15 cellular contexts compared by ENCODE assay signal in genomic region chr1:178096421-178096820, GRCh38. TPM values are rescaled to one million over a fixed set of nuclear protein-coding genes. Genes with fewer than 3 reads are reported as not detected.
A peak's percentile ranks its signal among the peaks of the same experiment; 100 is the strongest.
DNase-seq lines count a peak whose midpoint lies in the region; TF ChIP-seq lines count a peak whose summit lies in the region.
"Had no signal": no experiment of that assay in that cellular context is flagged by ENCODE, and none has a peak within 500 bp of the region (broad histone marks: within the 10 kb centered on the region; RNA-seq: fewer than 3 reads in every experiment).

No MANE protein-coding gene starts in this region.

- H3K4me3 Mint-ChIP-seq in MCF 10A (ENCODE audit: unreplicated experiment) = peak overlapping the region; percentile 82
- H3K4me3 Mint-ChIP-seq: activated B cell treated with CpG ODN at 0.5 μM for 24 hours had no signal

- H3K27me3 ChIP-seq in HUES6 (ENCODE audit: control insufficient read depth, insufficient read depth, low read length) (no peaks in the 10 kb centered on the region), iPS-20b (ENCODE audit: insufficient read depth, low read length) (no peaks in the 10 kb centered on the region; the same call in 1 of the 2 replicates), skeletal muscle tissue (ENCODE audit: control insufficient read depth in 3 of 3, insufficient read depth in 3 of 3, low read length in 3 of 3) (no peaks in the 10 kb centered on the region), sigmoid colon (no peaks in the 10 kb centered on the region)
- H3K27me3 ChIP-seq: tibial nerve had no signal

- CTCF ChIA-PET in MCF 10A (lab: Yijun Ruan, JAX) (interaction anchor here (0.6 to 3.7 kb wide), 11 partner anchors 10 to 1570 kb away, joined by 3 to 16 read pairs (median 4); no protein-coding TSS in a partner anchor), RWPE1 (lab: Yijun Ruan, JAX) (interaction anchor here (0.6 kb wide), 1 partner anchor 728 kb away, joined by 3 read pairs; no protein-coding TSS in a partner anchor)

- no peaks in the 10 kb centered on the region for H3K9me3 Mint-ChIP-seq in MCF 10A (ENCODE audit: unreplicated experiment)

- H3K27ac Mint-ChIP-seq in MCF 10A (ENCODE audit: low read depth, unreplicated experiment) = peak overlapping the region; percentile 96
- H3K27ac Mint-ChIP-seq: activated B cell treated with CpG ODN at 0.5 μM for 24 hours had no signal

- no peaks in the 10 kb centered on the region for H3K27me3 Mint-ChIP-seq in MCF 10A (ENCODE audit: insufficient read depth, unreplicated experiment)

- WGBS in sigmoid colon, 2 donors = 63 to 66% methylated on average over 3 of the region's 3 CpGs

- peaks cover 47% of the 10 kb centered on the region for H3K4me1 ChIP-seq in HUES6 (ENCODE audit: control insufficient read depth, insufficient read depth, low read length)
- peaks cover 35% of the 10 kb centered on the region for H3K4me1 ChIP-seq in iPS-20b (ENCODE audit: insufficient read depth, low read length)
- peaks cover 7 to 29% (median 19%) of the 10 kb centered on the region in 3 donors for H3K4me1 ChIP-seq in skeletal muscle tissue (ENCODE audit: control insufficient read depth in 3 of 3, insufficient read depth in 3 of 3, low read length in 3 of 3)
- peaks cover 0 to 73% (median 52%) of the 10 kb centered on the region in 4 donors for H3K4me1 ChIP-seq in sigmoid colon

- H3K4me3 ChIP-seq in HUES6 (ENCODE audit: low read depth, low read length) (peak overlapping the region; percentile 91), iPS-20b (ENCODE audit: low read length) (peak overlapping the region; percentile 95), skeletal muscle tissue (ENCODE audit: low read length in 3 of 3) (peak overlapping the region in 2 of 3 donors; percentile 6 to 97), sigmoid colon (peak overlapping the region in 2 of 4 donors; percentile 96)

- H3K9me3 ChIP-seq in HUES6 (ENCODE audit: control insufficient read depth, insufficient read depth, low read depth, low read length) (no peaks in the 10 kb centered on the region), iPS-20b (ENCODE audit: insufficient read depth, low read depth, low read length) (no peaks in the 10 kb centered on the region), skeletal muscle tissue (ENCODE audit: control insufficient read depth in 3 of 3, low read length in 3 of 3) (no peaks in the 10 kb centered on the region), sigmoid colon (no peaks in the 10 kb centered on the region)
- H3K9me3 ChIP-seq: tibial nerve had no signal

- TF ChIP-seq CTCF in MCF 10A (IDR thresholded peaks at IDR 0.05; ENCODE audit: unreplicated experiment) (no peak), GM20000 (IDR thresholded peaks at IDR 0.05; ENCODE audit: extremely low read depth, missing control alignments) (no peak), RWPE1 (conservative IDR thresholded peaks at IDR 0.05; ENCODE audit: low read depth) (no peak), sigmoid colon (IDR thresholded peaks at IDR 0.05) (no peak)

- H3K36me3 ChIP-seq in HUES6 (ENCODE audit: control insufficient read depth, insufficient read depth, low read length) = no peaks in the 10 kb centered on the region
- no peaks in the 10 kb centered on the region for H3K36me3 ChIP-seq in iPS-20b (ENCODE audit: insufficient read depth, low read depth, low read length)
- no peaks in the 10 kb centered on the region for H3K36me3 ChIP-seq in skeletal muscle tissue (ENCODE audit: control insufficient read depth in 3 of 3, insufficient read depth in 3 of 3, low read length in 3 of 3)
- H3K36me3 ChIP-seq in sigmoid colon = no peaks in the 10 kb centered on the region
- H3K36me3 ChIP-seq: tibial nerve had no signal

- TF ChIP-seq EP300 in sigmoid colon (IDR thresholded peaks at IDR 0.05) = no peak

- TF ChIP-seq POLR2A in sigmoid colon (IDR thresholded peaks at IDR 0.05) = no peak

- no peaks in the 10 kb centered on the region for H3K36me3 Mint-ChIP-seq in MCF 10A (ENCODE audit: insufficient read depth, unreplicated experiment)

- intact Hi-C loops in MCF 10A (cut with micrococcal nuclease) (loop anchor here (5.0 kb wide), 1 partner anchor 96 kb away; no protein-coding TSS in a partner anchor), sigmoid colon (cut with DNase I) (loop anchor here (5.0 to 10.0 kb wide), 3 partner anchors 39 to 928 kb away; partner anchors contain the start of gene FAM20B)

- POLR2A ChIA-PET in MCF 10A (lab: Yijun Ruan, JAX) = interaction anchor here (0.5 to 9.0 kb wide), 14 partner anchors 11 to 312 kb away, joined by 3 to 100 read pairs (median 5); no protein-coding TSS in a partner anchor
- POLR2A ChIA-PET in RWPE1 (lab: Yijun Ruan, JAX; ENCODE audit: low non-redundant PET) = no interaction called here

- H3K9ac ChIP-seq in HUES6 (ENCODE audit: low read length) = no peak overlapping the region
- peak overlapping the region; percentile 85; the same call in 1 of the 2 replicates for H3K9ac ChIP-seq in iPS-20b (ENCODE audit: low read depth, low read length)
- peak overlapping the region in 1 of 3 donors; percentile 42 for H3K9ac ChIP-seq in skeletal muscle tissue (ENCODE audit: low read depth in 1 of 3, low read length in 3 of 3)

- no TSS peak for BruUV-seq in MCF 10A (replicated peaks; lab: Mats Ljungman, UMichigan)

- peaks cover 56% of the 10 kb centered on the region for H3K4me1 Mint-ChIP-seq in MCF 10A (ENCODE audit: insufficient read depth, unreplicated experiment)

- H3K27ac ChIP-seq in HUES6 (ENCODE audit: low read depth, low read length) = no peak overlapping the region
- H3K27ac ChIP-seq in iPS-20b (ENCODE audit: low read length) = no peak overlapping the region
- no peak overlapping the region for H3K27ac ChIP-seq in skeletal muscle tissue (ENCODE audit: low read depth, low read length)
- H3K27ac ChIP-seq in RWPE1 = no peak overlapping the region
- peak overlapping the region in 2 of 4 donors; percentile 24 to 96 for H3K27ac ChIP-seq in sigmoid colon

- DNase-seq in MCF 10A (ENCODE audit: unreplicated experiment) (no peak), GM20000 (ENCODE audit: low spot score) (no peak), NCI-H1930 (lab: John Stamatoyannopoulos, UW) (no peak), RWPE1 (ENCODE audit: low spot score) (no peak), sigmoid colon (no peak)
- DNase-seq: activated B cell treated with CpG ODN at 0.5 μM for 24 hours; activated T-cell treated with anti-CD3 and anti-CD28 coated beads, Interleukin-2, amount 50 U/mL, for 1 hour; amniotic stem cell; COR-L47; NCI-H2081 treated with DMSO at 0.1 percent for 48 hours; small intestine had no signal

RNA-seq across cellular contexts. Expression of gene RASAL2, which starts 2.5 kb away (rescaled TPM):
- 56.9 and 62.4 TPM in 2 replicates for total RNA-seq in MCF 10A (2022)
- total RNA-seq in skeletal muscle tissue = 8.4 TPM
- total RNA-seq in sigmoid colon = 10 to 100 TPM; 11.1 to 25.5 (median 18.9) TPM
- polyA plus RNA-seq in sigmoid colon = 1 to 10 TPM in 2 of 3 donors, under 1 TPM in 1; 0.92 to 3.0 (median 1.2) TPM
